In the genomic region with DNA sequence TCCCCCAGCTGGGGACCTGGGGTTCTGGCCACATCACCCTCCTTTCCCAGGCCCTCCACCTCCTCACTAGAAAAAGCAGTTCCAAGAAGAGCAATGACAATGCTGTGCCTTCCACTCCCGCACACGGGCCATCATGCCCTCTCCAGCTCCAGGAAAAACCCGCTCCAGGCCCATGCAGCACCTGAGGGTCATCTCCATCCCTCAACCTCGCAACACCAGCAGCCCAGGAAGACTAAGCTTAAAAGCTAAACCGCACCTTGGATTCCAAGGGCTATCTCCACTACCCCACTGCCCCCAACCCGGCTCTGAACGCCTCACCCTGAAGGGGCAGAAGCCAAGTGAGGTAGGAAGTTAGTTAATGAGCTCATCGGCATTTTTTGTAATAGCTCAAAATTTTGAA, we compare ENCODE assay signal across 7 cellular contexts.
DNase-seq lines count a peak whose midpoint lies in the region; ATAC-seq and TF ChIP-seq lines count a peak whose summit lies in the region.
"Not testable (repeated sequence)": the region's sequence is repeated elsewhere in the genome, so short reads cannot be mapped to it uniquely, and the experiment has no call there.

No MANE protein-coding gene starts in this region.

- not testable (repeated sequence) for TF ChIP-seq CTCF in GM06990 (IDR thresholded peaks at IDR 0.05; ENCODE audit: insufficient read depth, low read length, poor library complexity, severe bottlenecking); WTC11 (IDR thresholded peaks at IDR 0.05); glutamatergic neuron (IDR thresholded peaks at IDR 0.05; ENCODE audit: partially characterized antibody, unreplicated experiment)

- not testable (repeated sequence) for H3K27me3 Mint-ChIP-seq in WTC11 (ENCODE audit: low read depth); activated naive CD4-positive, alpha-beta T cell treated with anti-CD3 and anti-CD28 coated beads, Interleukin-2, amount 50 U/mL, for 24 hours; central memory CD8-positive, alpha-beta T cell; glutamatergic neuron (ENCODE audit: unreplicated experiment); natural killer cell treated with Interleukin-12 subunit alpha and Interleukin-12 subunit beta and Interleukin-15 and Interleukin-18, amount 100 ng/mL, for 72 hours; stimulated activated memory B cell treated with anti-CD40 and anti-IgM and Interleukin-4, amounts not matched to agents 10 μg/mL and 1 μg/mL and 100 μg/mL, for 72 hours

- peak; percentile 16; the same call in 1 of the 2 replicates for ATAC-seq in WTC11
- not testable (repeated sequence) for ATAC-seq in central memory CD8-positive, alpha-beta T cell (replicated peaks; ENCODE audit: extremely low read depth, poor library complexity, severe bottlenecking)
- ATAC-seq in natural killer cell treated with Interleukin-12 subunit alpha and Interleukin-12 subunit beta and Interleukin-15 and Interleukin-18, amount 100 ng/mL, for 72 hours: peak; percentile 9 to 24
- ATAC-seq in stimulated activated memory B cell treated with anti-CD40 and anti-IgM and Interleukin-4, amounts not matched to agents 10 μg/mL and 1 μg/mL and 100 μg/mL, for 72 hours: peak; percentile 24

- H3K27me3 ChIP-seq in GM06990 (replicated peaks; ENCODE audit: control insufficient read depth, insufficient read depth, low read length): not testable (repeated sequence)

- DNase-seq in GM06990 (ENCODE audit: extremely low read depth, insufficient read length): peak; percentile 3
- DNase-seq in WTC11 (ENCODE audit: low spot score); central memory CD8-positive, alpha-beta T cell (ENCODE audit: low spot score in 2 of 2); glutamatergic neuron; natural killer cell treated with Interleukin-12 subunit alpha and Interleukin-12 subunit beta and Interleukin-15 and Interleukin-18, amount 100 ng/mL, for 72 hours (ENCODE audit: low spot score): not testable (repeated sequence)

- CTCF ChIA-PET in WTC11 (lab: Charles Lee): not testable (repeated sequence)

- POLR2A ChIA-PET in WTC11 (lab: Charles Lee): not testable (repeated sequence)

- not testable (repeated sequence) for H3K4me3 Mint-ChIP-seq in WTC11; activated naive CD4-positive, alpha-beta T cell treated with anti-CD3 and anti-CD28 coated beads, Interleukin-2, amount 50 U/mL, for 24 hours; central memory CD8-positive, alpha-beta T cell; glutamatergic neuron (ENCODE audit: unreplicated experiment); natural killer cell treated with Interleukin-12 subunit alpha and Interleukin-12 subunit beta and Interleukin-15 and Interleukin-18, amount 100 ng/mL, for 72 hours; stimulated activated memory B cell treated with anti-CD40 and anti-IgM and Interleukin-4, amounts not matched to agents 10 μg/mL and 1 μg/mL and 100 μg/mL, for 72 hours

- H3K36me3 Mint-ChIP-seq in WTC11; glutamatergic neuron (ENCODE audit: unreplicated experiment); natural killer cell treated with Interleukin-12 subunit alpha and Interleukin-12 subunit beta and Interleukin-15 and Interleukin-18, amount 100 ng/mL, for 72 hours: not testable (repeated sequence)
- H3K36me3 Mint-ChIP-seq in activated naive CD4-positive, alpha-beta T cell treated with anti-CD3 and anti-CD28 coated beads, Interleukin-2, amount 50 U/mL, for 24 hours: peaks cover 19% of the 10 kb centered on the region
- peaks cover 14% of the 10 kb centered on the region for H3K36me3 Mint-ChIP-seq in central memory CD8-positive, alpha-beta T cell (ENCODE audit: insufficient read depth)
- H3K36me3 Mint-ChIP-seq in stimulated activated memory B cell treated with anti-CD40 and anti-IgM and Interleukin-4, amounts not matched to agents 10 μg/mL and 1 μg/mL and 100 μg/mL, for 72 hours: peaks cover 61% of the 10 kb centered on the region

- not testable (repeated sequence) for H3K9me3 Mint-ChIP-seq in WTC11; activated naive CD4-positive, alpha-beta T cell treated with anti-CD3 and anti-CD28 coated beads, Interleukin-2, amount 50 U/mL, for 24 hours; central memory CD8-positive, alpha-beta T cell; glutamatergic neuron (ENCODE audit: unreplicated experiment); natural killer cell treated with Interleukin-12 subunit alpha and Interleukin-12 subunit beta and Interleukin-15 and Interleukin-18, amount 100 ng/mL, for 72 hours; stimulated activated memory B cell treated with anti-CD40 and anti-IgM and Interleukin-4, amounts not matched to agents 10 μg/mL and 1 μg/mL and 100 μg/mL, for 72 hours

- H3K27ac Mint-ChIP-seq in WTC11 (peak overlapping the region; percentile 48), glutamatergic neuron (ENCODE audit: unreplicated experiment) (peak overlapping the region; percentile 43)
- H3K27ac Mint-ChIP-seq in activated naive CD4-positive, alpha-beta T cell treated with anti-CD3 and anti-CD28 coated beads, Interleukin-2, amount 50 U/mL, for 24 hours: peak overlapping the region; percentile 30
- peak overlapping the region; percentile 51 for H3K27ac Mint-ChIP-seq in central memory CD8-positive, alpha-beta T cell (ENCODE audit: low read depth)
- peak overlapping the region in 1 of 2 donors; percentile 65 for H3K27ac Mint-ChIP-seq in natural killer cell treated with Interleukin-12 subunit alpha and Interleukin-12 subunit beta and Interleukin-15 and Interleukin-18, amount 100 ng/mL, for 72 hours
- not testable (repeated sequence) for H3K27ac Mint-ChIP-seq in stimulated activated memory B cell treated with anti-CD40 and anti-IgM and Interleukin-4, amounts not matched to agents 10 μg/mL and 1 μg/mL and 100 μg/mL, for 72 hours

- peaks cover 24% of the 10 kb centered on the region for H3K4me1 Mint-ChIP-seq in WTC11
- H3K4me1 Mint-ChIP-seq in activated naive CD4-positive, alpha-beta T cell treated with anti-CD3 and anti-CD28 coated beads, Interleukin-2, amount 50 U/mL, for 24 hours: peaks cover 16% of the 10 kb centered on the region
- H3K4me1 Mint-ChIP-seq in central memory CD8-positive, alpha-beta T cell: peaks cover 25% of the 10 kb centered on the region
- not testable (repeated sequence) for H3K4me1 Mint-ChIP-seq in glutamatergic neuron (ENCODE audit: low read depth, unreplicated experiment)
- peaks cover 4 to 18% of the 10 kb centered on the region in 2 donors for H3K4me1 Mint-ChIP-seq in natural killer cell treated with Interleukin-12 subunit alpha and Interleukin-12 subunit beta and Interleukin-15 and Interleukin-18, amount 100 ng/mL, for 72 hours (ENCODE audit: low read depth in 2 of 2)
- H3K4me1 Mint-ChIP-seq in stimulated activated memory B cell treated with anti-CD40 and anti-IgM and Interleukin-4, amounts not matched to agents 10 μg/mL and 1 μg/mL and 100 μg/mL, for 72 hours: peaks cover 14% of the 10 kb centered on the region

- not testable (repeated sequence) for H3K4me3 ChIP-seq in GM06990 (replicated peaks; ENCODE audit: low read depth, low read length)

- not testable (repeated sequence) for H3K36me3 ChIP-seq in GM06990 (ENCODE audit: control insufficient read depth, insufficient read depth, low read length)
